ENCODE assay signal across 1 cellular context in the genomic region with DNA sequence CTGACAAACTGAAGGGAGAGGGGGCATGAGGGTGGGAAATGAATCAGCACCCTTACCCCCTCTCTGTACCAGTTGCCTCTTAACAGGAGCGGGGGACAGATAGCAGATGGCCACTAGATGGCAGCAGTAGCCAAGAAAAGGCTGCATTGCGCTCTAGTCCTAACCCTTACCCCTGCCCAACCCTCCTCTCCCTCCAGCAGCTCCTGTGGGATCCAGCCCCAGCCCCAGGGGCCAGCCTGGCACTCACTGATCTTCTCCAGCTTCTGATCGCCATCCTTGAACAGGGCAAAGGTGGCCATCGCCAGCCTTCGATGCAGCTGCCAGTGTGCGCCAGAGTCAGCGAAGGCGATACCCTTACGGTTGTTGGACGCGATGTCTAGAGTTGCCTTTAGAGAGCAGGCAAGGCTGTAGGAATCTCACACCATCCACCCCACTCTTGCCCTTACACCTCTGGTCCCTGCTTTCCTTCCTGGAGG.
TF ChIP-seq lines count a peak whose summit lies in the region.

No MANE protein-coding gene starts in this region.

TF ChIP-seq in K562, 482 proteins besides CTCF, POLR2A, EP300 and RAD21 (continued from another document):
- TF ChIP-seq, protein P1, sequence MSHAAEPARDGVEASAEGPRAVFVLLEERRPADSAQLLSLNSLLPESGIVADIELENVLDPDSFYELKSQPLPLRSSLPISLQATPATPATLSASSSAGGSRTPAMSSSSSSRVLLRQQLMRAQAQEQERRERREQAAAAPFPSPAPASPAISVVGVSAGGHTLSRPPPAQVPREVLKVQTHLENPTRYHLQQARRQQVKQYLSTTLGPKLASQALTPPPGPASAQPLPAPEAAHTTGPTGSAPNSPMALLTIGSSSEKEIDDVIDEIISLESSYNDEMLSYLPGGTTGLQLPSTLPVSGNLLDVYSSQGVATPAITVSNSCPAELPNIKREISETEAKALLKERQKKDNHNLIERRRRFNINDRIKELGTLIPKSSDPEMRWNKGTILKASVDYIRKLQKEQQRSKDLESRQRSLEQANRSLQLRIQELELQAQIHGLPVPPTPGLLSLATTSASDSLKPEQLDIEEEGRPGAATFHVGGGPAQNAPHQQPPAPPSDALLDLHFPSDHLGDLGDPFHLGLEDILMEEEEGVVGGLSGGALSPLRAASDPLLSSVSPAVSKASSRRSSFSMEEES (CRISPR knock-in tag; IDR thresholded peaks at IDR 0.05) = no peak
- TF ChIP-seq ZNF445 (CRISPR knock-in tag; IDR thresholded peaks at IDR 0.05; ENCODE audit: low read depth) (no peak), LEF1 (IDR thresholded peaks at IDR 0.05) (no peak), TAL1 (IDR thresholded peaks at IDR 0.05) (no peak), PRMT5 (CRISPR knock-in tag; IDR thresholded peaks at IDR 0.05) (no peak), PTTG1 (tag; IDR thresholded peaks at IDR 0.05; ENCODE audit: low read depth) (no peak), ZFX (CRISPR knock-in tag; IDR thresholded peaks at IDR 0.05) (no peak), CBX5 (IDR thresholded peaks at IDR 0.05; ENCODE audit: borderline replicate concordance, low read depth) (peak; percentile 63; the same call in 1 of the 2 replicates), ZC3H4 (CRISPR knock-in tag; IDR thresholded peaks at IDR 0.05; ENCODE audit: borderline replicate concordance) (no peak), NFE2 (IDR thresholded peaks at IDR 0.05; ENCODE audit: low read depth) (peak; percentile 49; the same call in 1 of the 2 replicates), PCBP2 (IDR thresholded peaks at IDR 0.05; ENCODE audit: low read depth, low read length, poor library complexity, severe bottlenecking) (no peak), SMC3 (conservative IDR thresholded peaks at IDR 0.05; ENCODE audit: insufficient read depth, low read depth, low read length) (peak; percentile 85), STAG1 (CRISPR knock-in tag; IDR thresholded peaks at IDR 0.05; ENCODE audit: borderline replicate concordance) (peak; percentile 76; the same call in 1 of the 2 replicates), ARID2 (IDR thresholded peaks at IDR 0.05) (peak; percentile 76), CC2D1A (IDR thresholded peaks at IDR 0.05) (peak; percentile 76), MAZ (CRISPR knock-in tag; conservative IDR thresholded peaks at IDR 0.05 in 1 of 2, IDR thresholded peaks at IDR 0.05 in 1 of 2) (peak in 1 of 2 experiments; percentile 28; a peak in 1 of 4 replicates), NFRKB (IDR thresholded peaks at IDR 0.05; ENCODE audit: low read depth) (no peak), KLF6 (CRISPR knock-in tag; IDR thresholded peaks at IDR 0.05; ENCODE audit: borderline replicate concordance) (no peak), RB1 (IDR thresholded peaks at IDR 0.05; ENCODE audit: low read depth) (peak; percentile 9; the same call in 1 of the 2 replicates), POLR2H (tag; IDR thresholded peaks at IDR 0.05; ENCODE audit: low read depth) (no peak)
- TF ChIP-seq, protein P2, sequence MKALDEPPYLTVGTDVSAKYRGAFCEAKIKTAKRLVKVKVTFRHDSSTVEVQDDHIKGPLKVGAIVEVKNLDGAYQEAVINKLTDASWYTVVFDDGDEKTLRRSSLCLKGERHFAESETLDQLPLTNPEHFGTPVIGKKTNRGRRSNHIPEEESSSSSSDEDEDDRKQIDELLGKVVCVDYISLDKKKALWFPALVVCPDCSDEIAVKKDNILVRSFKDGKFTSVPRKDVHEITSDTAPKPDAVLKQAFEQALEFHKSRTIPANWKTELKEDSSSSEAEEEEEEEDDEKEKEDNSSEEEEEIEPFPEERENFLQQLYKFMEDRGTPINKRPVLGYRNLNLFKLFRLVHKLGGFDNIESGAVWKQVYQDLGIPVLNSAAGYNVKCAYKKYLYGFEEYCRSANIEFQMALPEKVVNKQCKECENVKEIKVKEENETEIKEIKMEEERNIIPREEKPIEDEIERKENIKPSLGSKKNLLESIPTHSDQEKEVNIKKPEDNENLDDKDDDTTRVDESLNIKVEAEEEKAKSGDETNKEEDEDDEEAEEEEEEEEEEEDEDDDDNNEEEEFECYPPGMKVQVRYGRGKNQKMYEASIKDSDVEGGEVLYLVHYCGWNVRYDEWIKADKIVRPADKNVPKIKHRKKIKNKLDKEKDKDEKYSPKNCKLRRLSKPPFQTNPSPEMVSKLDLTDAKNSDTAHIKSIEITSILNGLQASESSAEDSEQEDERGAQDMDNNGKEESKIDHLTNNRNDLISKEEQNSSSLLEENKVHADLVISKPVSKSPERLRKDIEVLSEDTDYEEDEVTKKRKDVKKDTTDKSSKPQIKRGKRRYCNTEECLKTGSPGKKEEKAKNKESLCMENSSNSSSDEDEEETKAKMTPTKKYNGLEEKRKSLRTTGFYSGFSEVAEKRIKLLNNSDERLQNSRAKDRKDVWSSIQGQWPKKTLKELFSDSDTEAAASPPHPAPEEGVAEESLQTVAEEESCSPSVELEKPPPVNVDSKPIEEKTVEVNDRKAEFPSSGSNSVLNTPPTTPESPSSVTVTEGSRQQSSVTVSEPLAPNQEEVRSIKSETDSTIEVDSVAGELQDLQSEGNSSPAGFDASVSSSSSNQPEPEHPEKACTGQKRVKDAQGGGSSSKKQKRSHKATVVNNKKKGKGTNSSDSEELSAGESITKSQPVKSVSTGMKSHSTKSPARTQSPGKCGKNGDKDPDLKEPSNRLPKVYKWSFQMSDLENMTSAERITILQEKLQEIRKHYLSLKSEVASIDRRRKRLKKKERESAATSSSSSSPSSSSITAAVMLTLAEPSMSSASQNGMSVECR (CRISPR knock-in tag; IDR thresholded peaks at IDR 0.05) = no peak
- TF ChIP-seq, protein P3, sequence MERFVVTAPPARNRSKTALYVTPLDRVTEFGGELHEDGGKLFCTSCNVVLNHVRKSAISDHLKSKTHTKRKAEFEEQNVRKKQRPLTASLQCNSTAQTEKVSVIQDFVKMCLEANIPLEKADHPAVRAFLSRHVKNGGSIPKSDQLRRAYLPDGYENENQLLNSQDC (CRISPR knock-in tag; IDR thresholded peaks at IDR 0.05) = no peak
- TF ChIP-seq, protein P4, sequence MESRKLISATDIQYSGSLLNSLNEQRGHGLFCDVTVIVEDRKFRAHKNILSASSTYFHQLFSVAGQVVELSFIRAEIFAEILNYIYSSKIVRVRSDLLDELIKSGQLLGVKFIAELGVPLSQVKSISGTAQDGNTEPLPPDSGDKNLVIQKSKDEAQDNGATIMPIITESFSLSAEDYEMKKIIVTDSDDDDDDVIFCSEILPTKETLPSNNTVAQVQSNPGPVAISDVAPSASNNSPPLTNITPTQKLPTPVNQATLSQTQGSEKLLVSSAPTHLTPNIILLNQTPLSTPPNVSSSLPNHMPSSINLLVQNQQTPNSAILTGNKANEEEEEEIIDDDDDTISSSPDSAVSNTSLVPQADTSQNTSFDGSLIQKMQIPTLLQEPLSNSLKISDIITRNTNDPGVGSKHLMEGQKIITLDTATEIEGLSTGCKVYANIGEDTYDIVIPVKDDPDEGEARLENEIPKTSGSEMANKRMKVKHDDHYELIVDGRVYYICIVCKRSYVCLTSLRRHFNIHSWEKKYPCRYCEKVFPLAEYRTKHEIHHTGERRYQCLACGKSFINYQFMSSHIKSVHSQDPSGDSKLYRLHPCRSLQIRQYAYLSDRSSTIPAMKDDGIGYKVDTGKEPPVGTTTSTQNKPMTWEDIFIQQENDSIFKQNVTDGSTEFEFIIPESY (CRISPR knock-in tag; IDR thresholded peaks at IDR 0.05) = peak; percentile 50; the same call in 1 of the 2 replicates
- TF ChIP-seq, protein P5, sequence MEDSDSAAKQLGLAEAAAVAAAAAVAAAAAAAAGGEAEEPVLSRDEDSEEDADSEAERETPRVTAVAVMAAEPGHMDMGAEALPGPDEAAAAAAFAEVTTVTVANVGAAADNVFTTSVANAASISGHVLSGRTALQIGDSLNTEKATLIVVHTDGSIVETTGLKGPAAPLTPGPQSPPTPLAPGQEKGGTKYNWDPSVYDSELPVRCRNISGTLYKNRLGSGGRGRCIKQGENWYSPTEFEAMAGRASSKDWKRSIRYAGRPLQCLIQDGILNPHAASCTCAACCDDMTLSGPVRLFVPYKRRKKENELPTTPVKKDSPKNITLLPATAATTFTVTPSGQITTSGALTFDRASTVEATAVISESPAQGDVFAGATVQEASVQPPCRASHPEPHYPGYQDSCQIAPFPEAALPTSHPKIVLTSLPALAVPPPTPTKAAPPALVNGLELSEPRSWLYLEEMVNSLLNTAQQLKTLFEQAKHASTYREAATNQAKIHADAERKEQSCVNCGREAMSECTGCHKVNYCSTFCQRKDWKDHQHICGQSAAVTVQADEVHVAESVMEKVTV (CRISPR knock-in tag; IDR thresholded peaks at IDR 0.05) = peak; percentile 66
